In genomic region chr19:42279148-42279901, GRCh38 we compare ENCODE assay signal across 1 cellular context.
TF ChIP-seq lines count a peak whose summit lies in the region.

No MANE protein-coding gene starts in this region.

TF ChIP-seq in endothelial cell of umbilical vein, 7 proteins besides CTCF, POLR2A, EP300 and RAD21 (continued from another document):
- no peak for TF ChIP-seq GATA2 (IDR thresholded peaks at IDR 0.05; ENCODE audit: insufficient read depth, insufficient read length, low read depth, low read length)
- TF ChIP-seq JUN (IDR thresholded peaks at IDR 0.05; ENCODE audit: borderline replicate concordance, insufficient read depth, insufficient read length, low read depth): no peak
- TF ChIP-seq FOS (IDR thresholded peaks at IDR 0.05; ENCODE audit: borderline replicate concordance, insufficient read depth, low read length): no peak
- TF ChIP-seq MAX (IDR thresholded peaks at IDR 0.05; ENCODE audit: insufficient read depth, insufficient read length): no peak
TF ChIP-seq in endothelial cell of umbilical vein: peak in this region for 0.
